In the genomic region with DNA sequence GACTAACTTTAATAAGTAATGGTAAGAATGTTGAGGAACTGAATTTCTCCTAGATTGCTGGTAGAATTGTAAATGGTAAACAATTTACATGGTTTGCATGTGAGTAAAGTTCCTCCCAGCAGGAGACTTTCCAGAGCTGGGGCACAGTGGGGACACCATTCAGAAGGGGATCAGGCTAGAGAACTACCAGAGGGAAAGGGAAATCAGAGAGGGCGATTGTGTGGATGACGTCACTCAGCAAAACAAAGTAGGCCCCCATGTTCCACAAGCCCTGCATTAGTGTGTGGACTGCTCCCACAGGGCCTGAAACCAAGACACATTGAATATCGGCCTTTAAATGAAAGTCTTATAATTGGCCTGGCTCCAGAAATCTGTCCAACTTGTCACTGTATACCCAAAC, we compare ENCODE assay signal across 1 cellular context.
TF ChIP-seq lines count a peak whose summit lies in the region.

No MANE protein-coding gene starts in this region.

TF ChIP-seq in WTC11, 78 proteins besides CTCF, POLR2A, EP300 and RAD21 (continued from another document and continues in another):
- TF ChIP-seq IRF1 (CRISPR knock-in tag; IDR thresholded peaks at IDR 0.05) (no peak), FOXJ3 (CRISPR knock-in tag; IDR thresholded peaks at IDR 0.05; ENCODE audit: borderline replicate concordance) (no peak), ZNF423 (CRISPR knock-in tag; IDR thresholded peaks at IDR 0.05) (peak; percentile 56; the same call in 1 of the 2 replicates), NR2C2 (CRISPR knock-in tag; IDR thresholded peaks at IDR 0.05) (no peak), ELF4 (CRISPR knock-in tag; IDR thresholded peaks at IDR 0.05; ENCODE audit: low read depth) (no peak), FOXK1 (CRISPR knock-in tag; IDR thresholded peaks at IDR 0.05) (peak; percentile 51; the same call in 1 of the 2 replicates), IRF2 (CRISPR knock-in tag; IDR thresholded peaks at IDR 0.05; ENCODE audit: borderline replicate concordance, low read depth) (no peak), ZNF396 (CRISPR knock-in tag; IDR thresholded peaks at IDR 0.05; ENCODE audit: borderline replicate concordance) (no peak), NFATC4 (CRISPR knock-in tag; IDR thresholded peaks at IDR 0.05) (no peak), ZNF281 (CRISPR knock-in tag; IDR thresholded peaks at IDR 0.05) (no peak), FOXP4 (CRISPR knock-in tag; IDR thresholded peaks at IDR 0.05) (peak; percentile 95; the same call in 1 of the 2 replicates), ZNF416 (CRISPR knock-in tag; IDR thresholded peaks at IDR 0.05) (no peak), GRHL2 (CRISPR knock-in tag; IDR thresholded peaks at IDR 0.05; ENCODE audit: insufficient replicate concordance, severe bottlenecking) (no peak), USF2 (CRISPR knock-in tag; IDR thresholded peaks at IDR 0.05) (no peak), E2F4 (CRISPR knock-in tag; IDR thresholded peaks at IDR 0.05; ENCODE audit: borderline replicate concordance, low read depth) (no peak), ZBTB21 (CRISPR knock-in tag; IDR thresholded peaks at IDR 0.05; ENCODE audit: borderline replicate concordance) (peak; percentile 42; the same call in 1 of the 2 replicates)
- TF ChIP-seq, protein P1, sequence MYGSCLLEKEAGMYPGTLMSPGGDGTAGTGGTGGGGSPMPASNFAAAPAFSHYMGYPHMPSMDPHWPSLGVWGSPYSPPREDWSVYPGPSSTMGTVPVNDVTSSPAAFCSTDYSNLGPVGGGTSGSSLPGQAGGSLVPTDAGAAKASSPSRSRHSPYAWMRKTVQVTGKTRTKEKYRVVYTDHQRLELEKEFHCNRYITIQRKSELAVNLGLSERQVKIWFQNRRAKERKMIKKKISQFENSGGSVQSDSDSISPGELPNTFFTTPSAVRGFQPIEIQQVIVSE (CRISPR knock-in tag; IDR thresholded peaks at IDR 0.05; ENCODE audit: borderline replicate concordance): no peak
- TF ChIP-seq, protein P2, sequence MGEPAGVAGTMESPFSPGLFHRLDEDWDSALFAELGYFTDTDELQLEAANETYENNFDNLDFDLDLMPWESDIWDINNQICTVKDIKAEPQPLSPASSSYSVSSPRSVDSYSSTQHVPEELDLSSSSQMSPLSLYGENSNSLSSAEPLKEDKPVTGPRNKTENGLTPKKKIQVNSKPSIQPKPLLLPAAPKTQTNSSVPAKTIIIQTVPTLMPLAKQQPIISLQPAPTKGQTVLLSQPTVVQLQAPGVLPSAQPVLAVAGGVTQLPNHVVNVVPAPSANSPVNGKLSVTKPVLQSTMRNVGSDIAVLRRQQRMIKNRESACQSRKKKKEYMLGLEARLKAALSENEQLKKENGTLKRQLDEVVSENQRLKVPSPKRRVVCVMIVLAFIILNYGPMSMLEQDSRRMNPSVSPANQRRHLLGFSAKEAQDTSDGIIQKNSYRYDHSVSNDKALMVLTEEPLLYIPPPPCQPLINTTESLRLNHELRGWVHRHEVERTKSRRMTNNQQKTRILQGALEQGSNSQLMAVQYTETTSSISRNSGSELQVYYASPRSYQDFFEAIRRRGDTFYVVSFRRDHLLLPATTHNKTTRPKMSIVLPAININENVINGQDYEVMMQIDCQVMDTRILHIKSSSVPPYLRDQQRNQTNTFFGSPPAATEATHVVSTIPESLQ (CRISPR knock-in tag; IDR thresholded peaks at IDR 0.05): no peak
- TF ChIP-seq, protein P3, sequence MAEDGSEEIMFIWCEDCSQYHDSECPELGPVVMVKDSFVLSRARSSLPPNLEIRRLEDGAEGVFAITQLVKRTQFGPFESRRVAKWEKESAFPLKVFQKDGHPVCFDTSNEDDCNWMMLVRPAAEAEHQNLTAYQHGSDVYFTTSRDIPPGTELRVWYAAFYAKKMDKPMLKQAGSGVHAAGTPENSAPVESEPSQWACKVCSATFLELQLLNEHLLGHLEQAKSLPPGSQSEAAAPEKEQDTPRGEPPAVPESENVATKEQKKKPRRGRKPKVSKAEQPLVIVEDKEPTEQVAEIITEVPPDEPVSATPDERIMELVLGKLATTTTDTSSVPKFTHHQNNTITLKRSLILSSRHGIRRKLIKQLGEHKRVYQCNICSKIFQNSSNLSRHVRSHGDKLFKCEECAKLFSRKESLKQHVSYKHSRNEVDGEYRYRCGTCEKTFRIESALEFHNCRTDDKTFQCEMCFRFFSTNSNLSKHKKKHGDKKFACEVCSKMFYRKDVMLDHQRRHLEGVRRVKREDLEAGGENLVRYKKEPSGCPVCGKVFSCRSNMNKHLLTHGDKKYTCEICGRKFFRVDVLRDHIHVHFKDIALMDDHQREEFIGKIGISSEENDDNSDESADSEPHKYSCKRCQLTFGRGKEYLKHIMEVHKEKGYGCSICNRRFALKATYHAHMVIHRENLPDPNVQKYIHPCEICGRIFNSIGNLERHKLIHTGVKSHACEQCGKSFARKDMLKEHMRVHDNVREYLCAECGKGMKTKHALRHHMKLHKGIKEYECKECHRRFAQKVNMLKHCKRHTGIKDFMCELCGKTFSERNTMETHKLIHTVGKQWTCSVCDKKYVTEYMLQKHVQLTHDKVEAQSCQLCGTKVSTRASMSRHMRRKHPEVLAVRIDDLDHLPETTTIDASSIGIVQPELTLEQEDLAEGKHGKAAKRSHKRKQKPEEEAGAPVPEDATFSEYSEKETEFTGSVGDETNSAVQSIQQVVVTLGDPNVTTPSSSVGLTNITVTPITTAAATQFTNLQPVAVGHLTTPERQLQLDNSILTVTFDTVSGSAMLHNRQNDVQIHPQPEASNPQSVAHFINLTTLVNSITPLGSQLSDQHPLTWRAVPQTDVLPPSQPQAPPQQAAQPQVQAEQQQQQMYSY (CRISPR knock-in tag; IDR thresholded peaks at IDR 0.05): no peak
- TF ChIP-seq, protein P4, sequence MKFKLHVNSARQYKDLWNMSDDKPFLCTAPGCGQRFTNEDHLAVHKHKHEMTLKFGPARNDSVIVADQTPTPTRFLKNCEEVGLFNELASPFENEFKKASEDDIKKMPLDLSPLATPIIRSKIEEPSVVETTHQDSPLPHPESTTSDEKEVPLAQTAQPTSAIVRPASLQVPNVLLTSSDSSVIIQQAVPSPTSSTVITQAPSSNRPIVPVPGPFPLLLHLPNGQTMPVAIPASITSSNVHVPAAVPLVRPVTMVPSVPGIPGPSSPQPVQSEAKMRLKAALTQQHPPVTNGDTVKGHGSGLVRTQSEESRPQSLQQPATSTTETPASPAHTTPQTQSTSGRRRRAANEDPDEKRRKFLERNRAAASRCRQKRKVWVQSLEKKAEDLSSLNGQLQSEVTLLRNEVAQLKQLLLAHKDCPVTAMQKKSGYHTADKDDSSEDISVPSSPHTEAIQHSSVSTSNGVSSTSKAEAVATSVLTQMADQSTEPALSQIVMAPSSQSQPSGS (CRISPR knock-in tag; IDR thresholded peaks at IDR 0.05; ENCODE audit: borderline replicate concordance, low read depth): 0 out of 2 replicates have a peak, but pooled peaks have one; percentile 28
- TF ChIP-seq, protein P5, sequence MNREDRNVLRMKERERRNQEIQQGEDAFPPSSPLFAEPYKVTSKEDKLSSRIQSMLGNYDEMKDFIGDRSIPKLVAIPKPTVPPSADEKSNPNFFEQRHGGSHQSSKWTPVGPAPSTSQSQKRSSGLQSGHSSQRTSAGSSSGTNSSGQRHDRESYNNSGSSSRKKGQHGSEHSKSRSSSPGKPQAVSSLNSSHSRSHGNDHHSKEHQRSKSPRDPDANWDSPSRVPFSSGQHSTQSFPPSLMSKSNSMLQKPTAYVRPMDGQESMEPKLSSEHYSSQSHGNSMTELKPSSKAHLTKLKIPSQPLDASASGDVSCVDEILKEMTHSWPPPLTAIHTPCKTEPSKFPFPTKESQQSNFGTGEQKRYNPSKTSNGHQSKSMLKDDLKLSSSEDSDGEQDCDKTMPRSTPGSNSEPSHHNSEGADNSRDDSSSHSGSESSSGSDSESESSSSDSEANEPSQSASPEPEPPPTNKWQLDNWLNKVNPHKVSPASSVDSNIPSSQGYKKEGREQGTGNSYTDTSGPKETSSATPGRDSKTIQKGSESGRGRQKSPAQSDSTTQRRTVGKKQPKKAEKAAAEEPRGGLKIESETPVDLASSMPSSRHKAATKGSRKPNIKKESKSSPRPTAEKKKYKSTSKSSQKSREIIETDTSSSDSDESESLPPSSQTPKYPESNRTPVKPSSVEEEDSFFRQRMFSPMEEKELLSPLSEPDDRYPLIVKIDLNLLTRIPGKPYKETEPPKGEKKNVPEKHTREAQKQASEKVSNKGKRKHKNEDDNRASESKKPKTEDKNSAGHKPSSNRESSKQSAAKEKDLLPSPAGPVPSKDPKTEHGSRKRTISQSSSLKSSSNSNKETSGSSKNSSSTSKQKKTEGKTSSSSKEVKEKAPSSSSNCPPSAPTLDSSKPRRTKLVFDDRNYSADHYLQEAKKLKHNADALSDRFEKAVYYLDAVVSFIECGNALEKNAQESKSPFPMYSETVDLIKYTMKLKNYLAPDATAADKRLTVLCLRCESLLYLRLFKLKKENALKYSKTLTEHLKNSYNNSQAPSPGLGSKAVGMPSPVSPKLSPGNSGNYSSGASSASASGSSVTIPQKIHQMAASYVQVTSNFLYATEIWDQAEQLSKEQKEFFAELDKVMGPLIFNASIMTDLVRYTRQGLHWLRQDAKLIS (CRISPR knock-in tag; IDR thresholded peaks at IDR 0.05; ENCODE audit: borderline replicate concordance): no peak
- TF ChIP-seq, protein P6, sequence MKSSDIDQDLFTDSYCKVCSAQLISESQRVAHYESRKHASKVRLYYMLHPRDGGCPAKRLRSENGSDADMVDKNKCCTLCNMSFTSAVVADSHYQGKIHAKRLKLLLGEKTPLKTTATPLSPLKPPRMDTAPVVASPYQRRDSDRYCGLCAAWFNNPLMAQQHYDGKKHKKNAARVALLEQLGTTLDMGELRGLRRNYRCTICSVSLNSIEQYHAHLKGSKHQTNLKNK (CRISPR knock-in tag; IDR thresholded peaks at IDR 0.05): no peak
- TF ChIP-seq, protein P7, sequence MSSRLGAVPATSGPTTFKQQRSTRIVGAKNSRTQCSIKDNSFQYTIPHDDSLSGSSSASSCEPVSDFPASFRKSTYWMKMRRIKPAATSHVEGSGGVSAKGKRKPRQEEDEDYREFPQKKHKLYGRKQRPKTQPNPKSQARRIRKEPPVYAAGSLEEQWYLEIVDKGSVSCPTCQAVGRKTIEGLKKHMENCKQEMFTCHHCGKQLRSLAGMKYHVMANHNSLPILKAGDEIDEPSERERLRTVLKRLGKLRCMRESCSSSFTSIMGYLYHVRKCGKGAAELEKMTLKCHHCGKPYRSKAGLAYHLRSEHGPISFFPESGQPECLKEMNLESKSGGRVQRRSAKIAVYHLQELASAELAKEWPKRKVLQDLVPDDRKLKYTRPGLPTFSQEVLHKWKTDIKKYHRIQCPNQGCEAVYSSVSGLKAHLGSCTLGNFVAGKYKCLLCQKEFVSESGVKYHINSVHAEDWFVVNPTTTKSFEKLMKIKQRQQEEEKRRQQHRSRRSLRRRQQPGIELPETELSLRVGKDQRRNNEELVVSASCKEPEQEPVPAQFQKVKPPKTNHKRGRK (CRISPR knock-in tag; IDR thresholded peaks at IDR 0.05; ENCODE audit: borderline replicate concordance): no peak
